In the genomic region with DNA sequence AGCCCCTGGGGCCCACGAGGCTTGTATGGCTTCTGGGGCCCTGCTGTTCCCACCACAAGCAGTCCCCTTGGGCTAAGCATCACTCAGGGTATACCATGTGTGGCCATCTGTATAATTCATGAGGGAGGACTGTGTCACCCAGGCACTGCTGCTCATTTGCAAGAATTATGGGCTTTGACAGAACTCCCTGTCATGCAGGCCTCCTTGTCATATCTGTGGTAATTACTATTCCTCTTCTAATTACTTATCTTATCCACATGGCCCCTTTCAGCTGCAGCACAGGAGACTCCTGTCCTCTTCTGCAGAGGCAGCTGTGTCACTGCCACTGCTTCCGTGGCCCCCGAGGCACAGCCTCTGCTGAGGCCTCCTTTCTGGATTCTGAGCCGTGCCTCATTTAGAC, we compare ENCODE assay signal across 27 cellular contexts.
"Had no signal": no experiment of that assay in that cellular context is flagged by ENCODE, and none has a peak within 500 bp of the region (broad histone marks: within the 10 kb centered on the region; RNA-seq: fewer than 3 reads in every experiment).

No MANE protein-coding gene starts in this region.

- H3K27me3 ChIP-seq: neural progenitor cell, neutrophil, right atrium auricular region, right lobe of liver, tibial nerve, uterus had no signal

- H3K79me2 ChIP-seq: parathyroid adenoma had no signal

- H3K4me2 ChIP-seq: neural progenitor cell, smooth muscle cell had no signal

- H2AFZ ChIP-seq: neural progenitor cell, parathyroid adenoma had no signal

- H3K4me3 ChIP-seq: left ventricle myocardium inferior, lung, neural progenitor cell, psoas muscle, right atrium auricular region, right lobe of liver, smooth muscle cell, tibial nerve, uterus had no signal

- H3K4me1 ChIP-seq: parathyroid adenoma, psoas muscle, right atrium auricular region, right lobe of liver, uterus had no signal

- H3K27ac ChIP-seq: left ventricle myocardium inferior, neural progenitor cell, neutrophil, parathyroid adenoma, psoas muscle, right atrium auricular region, right lobe of liver, tibial nerve, uterus had no signal

- H3K9ac ChIP-seq: neural progenitor cell, parathyroid adenoma had no signal

- DNase-seq: immature natural killer cell; kidney; left colon; left ventricle myocardium inferior; mesendoderm; naive B cell; natural killer cell; nephron progenitor cell; occipital lobe; psoas muscle; right lobe of liver; stimulated activated CD4-positive, alpha-beta T cell treated with anti-CD3 and anti-CD28 coated beads, Interleukin-1b, Interleukin-23, amount 100 ng/mL, for 48 hours; stimulated activated CD4-positive, alpha-beta T cell treated with anti-CD3 and anti-CD28 coated beads, Interleukin-2, amount 100 ng/mL, for 48 hours; stimulated activated CD4-positive, alpha-beta T cell treated with anti-CD3 and anti-CD28 coated beads, Interleukin-4, amount 100 ng/mL, for 4 hours; stimulated activated CD8-positive, alpha-beta memory T cell treated with anti-CD3 and anti-CD28 coated beads, Interleukin-4, amount 100 ng/mL, for 48 hours; stimulated activated naive CD4-positive, alpha-beta T cell treated with Interleukin-2 at 50 U/mL for 16 hours; stimulated activated naive CD8-positive, alpha-beta T cell treated with anti-CD3 and anti-CD28 coated beads, Interleukin-15, amount 100 ng/mL, for 72 hours; substantia nigra; uterus had no signal

- H3K36me3 ChIP-seq: left ventricle myocardium inferior, neural progenitor cell, neutrophil, right atrium auricular region, right lobe of liver, uterus had no signal

- H3K9me3 ChIP-seq: left ventricle myocardium inferior, neutrophil, psoas muscle, right atrium auricular region, right lobe of liver, tibial nerve, uterus had no signal

- ATAC-seq: left colon; natural killer cell; psoas muscle; right lobe of liver; stimulated activated memory B cell treated with anti-CD40 and anti-IgM and Interleukin-4, amounts not matched to agents 10 μg/mL and 1 μg/mL and 100 μg/mL, for 72 hours; stimulated activated naive CD8-positive, alpha-beta T cell treated with anti-CD3 and anti-CD28 coated beads, Interleukin-15, amount 100 ng/mL, for 72 hours had no signal
